ENCODE assay signal across 19 cellular contexts in the genomic region with DNA sequence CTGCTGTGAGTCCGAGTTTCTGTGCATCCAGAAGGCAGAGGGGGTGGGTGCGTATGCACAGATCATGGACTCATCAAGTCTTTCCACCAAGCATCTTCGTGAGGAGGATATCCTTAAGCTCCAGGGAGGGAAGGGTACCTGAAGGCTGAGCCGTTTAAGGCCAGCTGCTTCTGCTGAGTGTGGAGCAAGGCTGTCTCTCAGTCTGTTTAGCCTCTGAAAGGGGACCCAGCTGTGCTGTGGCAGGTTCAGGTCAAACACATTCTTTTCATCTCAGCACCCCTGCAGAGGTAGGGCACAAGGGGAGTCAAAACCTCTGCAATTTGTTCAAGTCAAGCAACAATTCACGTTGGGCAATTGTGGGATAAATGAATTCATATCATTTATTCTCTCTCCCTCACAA. TPM values are rescaled to one million over a fixed set of nuclear protein-coding genes. Genes with fewer than 3 reads are reported as not detected.
A peak's percentile ranks its signal among the peaks of the same experiment; 100 is the strongest.
DNase-seq lines count a peak whose midpoint lies in the region; TF ChIP-seq lines count a peak whose summit lies in the region.
"Had no signal": no experiment of that assay in that cellular context is flagged by ENCODE, and none has a peak within 500 bp of the region (broad histone marks: within the 10 kb centered on the region; RNA-seq: fewer than 3 reads in every experiment).

No MANE protein-coding gene starts in this region.

- H4K20me1 ChIP-seq in H9 (ENCODE audit: control insufficient read depth, insufficient read depth, insufficient read length) (no peaks in the 10 kb centered on the region), neural cell (ENCODE audit: insufficient read depth) (no peaks in the 10 kb centered on the region)

- H3K4ac ChIP-seq in H9 (ENCODE audit: low read depth, low read length), result no peak overlapping the region

- DNase-seq in H9 (peak; percentile 75), NCI-H2227 (lab: John Stamatoyannopoulos, UW; ENCODE audit: unreplicated experiment) (peak; percentile 93), ecto neural progenitor cell (ENCODE audit: low spot score) (peak; percentile 52), SHP77 treated with DMSO at 0.1 percent for 48 hours (lab: John Stamatoyannopoulos, UW) (no peak), middle frontal gyrus (ENCODE audit: extremely low spot score, low spot score) (no peak), progenitor cell of endocrine pancreas (ENCODE audit: low spot score, unreplicated experiment) (no peak)
- DNase-seq: CD4-positive, alpha-beta memory T cell; DMS79 treated with DMSO at 0.1 percent for 48 hours; GF-D8; HCEC 1CT; NCI-H187 treated with DMSO at 0.1 percent for 48 hours; NCI-H510A treated with DMSO at 0.1 percent for 48 hours; PC-9; SK-N-SH had no signal

- H3K23ac ChIP-seq in H9 (ENCODE audit: insufficient read length, low read depth, low read length), result no peak overlapping the region

- H2AK5ac ChIP-seq in H9 (ENCODE audit: insufficient read length, low read length), result no peak overlapping the region

- H3K9ac ChIP-seq in H9 (ENCODE audit: extremely low read depth, insufficient read length, low read length) (no peak overlapping the region), neural cell (ENCODE audit: low read length) (no peak overlapping the region)
- H3K9ac ChIP-seq: SK-N-SH had no signal

- H3K79me2 ChIP-seq in H9 (ENCODE audit: insufficient read depth, low read length) (no peaks in the 10 kb centered on the region), neural cell (replicated peaks; ENCODE audit: insufficient read depth, low read length) (no peaks in the 10 kb centered on the region)

- H3K27me3 ChIP-seq in H9 (ENCODE audit: insufficient read depth, low read length), result peaks cover 44% of the 10 kb centered on the region; the same call in 1 of the 2 replicates
- H3K27me3 ChIP-seq in neural cell (ENCODE audit: insufficient read depth, low read depth, low read length), result peaks cover 50% of the 10 kb centered on the region

- H3K4me1 Mint-ChIP-seq in H9 (peaks cover 69 to 77% of the 10 kb centered on the region in 2 experiments), progenitor cell of endocrine pancreas (ENCODE audit: low read depth) (peaks cover 13% of the 10 kb centered on the region)
- H3K4me1 Mint-ChIP-seq: CD4-positive, alpha-beta memory T cell had no signal

- H2AFZ ChIP-seq in H9 (ENCODE audit: low read length), result no peak overlapping the region
- H2AFZ ChIP-seq in neural cell (ENCODE audit: low read depth, low read length), result no peak overlapping the region
- H2AFZ ChIP-seq: PC-9 had no signal

- peaks cover 11% of the 10 kb centered on the region for H3K4me1 ChIP-seq in H9 (ENCODE audit: insufficient read depth, low read length)

- H3K9me2 ChIP-seq in neural cell (ENCODE audit: insufficient read depth, low read length), result no peaks in the 10 kb centered on the region
- H3K9me2 ChIP-seq: SK-N-SH had no signal

- TF ChIP-seq EP300 in neural cell (conservative IDR thresholded peaks at IDR 0.05; ENCODE audit: poor library complexity, severe bottlenecking), result no peak

- H3K9me3 ChIP-seq in H9 (ENCODE audit: control insufficient read depth, low read depth, low read length) (no peaks in the 10 kb centered on the region), neural cell (ENCODE audit: low read length) (no peaks in the 10 kb centered on the region)
- H3K9me3 ChIP-seq: SK-N-SH had no signal

- TF ChIP-seq CTCF in H9 (conservative IDR thresholded peaks at IDR 0.05) (no peak), neural cell (IDR thresholded peaks at IDR 0.05; ENCODE audit: poor library complexity, severe bottlenecking) (no peak), progenitor cell of endocrine pancreas (IDR thresholded peaks at IDR 0.05; ENCODE audit: unreplicated experiment) (no peak)

- H3K4me3 Mint-ChIP-seq in H9, result peak overlapping the region in 1 of 2 experiments; percentile 65; a peak in 2 of 5 replicates
- H3K4me3 Mint-ChIP-seq in progenitor cell of endocrine pancreas (ENCODE audit: low read depth), result no peak overlapping the region
- H3K4me3 Mint-ChIP-seq: B cell; CD4-positive, alpha-beta memory T cell; IgD-negative memory B cell had no signal

- H4K5ac ChIP-seq in H9 (ENCODE audit: insufficient read length, low read depth, low read length), result no peak overlapping the region

- peaks cover 27% of the 10 kb centered on the region for H3K23me2 ChIP-seq in H9 (ENCODE audit: insufficient read length, low read depth, low read length, poor library complexity, severe bottlenecking)

- H3K79me1 ChIP-seq in H9 (ENCODE audit: insufficient read depth, low read depth, low read length, poor library complexity, severe bottlenecking), result no peaks in the 10 kb centered on the region

- H3K14ac ChIP-seq in H9 (ENCODE audit: insufficient read depth, low read length), result no peak overlapping the region

- no peak overlapping the region for H3K27ac ChIP-seq in H9 (ENCODE audit: insufficient read length, low read depth, low read length)
- no peak overlapping the region for H3K27ac ChIP-seq in neural cell (ENCODE audit: low read length)
- H3K27ac ChIP-seq: PC-9 had no signal

- no peak overlapping the region for H3T11ph ChIP-seq in H9 (ENCODE audit: low read length)

- H3F3A ChIP-seq in neural cell (ENCODE audit: insufficient read depth, low read length, poor library complexity, severe bottlenecking), result no peaks in the 10 kb centered on the region

- H3K9me3 Mint-ChIP-seq in H9, result peaks cover 0 to 3% of the 10 kb centered on the region in 2 experiments; a peak in 1 of 5 replicates
- no peaks in the 10 kb centered on the region for H3K9me3 Mint-ChIP-seq in progenitor cell of endocrine pancreas (ENCODE audit: low read depth)

- H4K91ac ChIP-seq in H9 (ENCODE audit: insufficient read length, low read depth, low read length), result no peak overlapping the region

- H3K56ac ChIP-seq in H9 (ENCODE audit: insufficient read length, low read depth, low read length), result no peak overlapping the region

- H2BK120ac ChIP-seq in H9 (ENCODE audit: low read depth, low read length, poor library complexity, severe bottlenecking), result no peak overlapping the region

- H2BK20ac ChIP-seq in H9 (ENCODE audit: low read depth, low read length, poor library complexity, severe bottlenecking), result no peak overlapping the region

- WGBS in H9 (ENCODE audit: extremely low coverage, insufficient read length, low lambda C conversion rate), result no CpG with 5 or more reads among the region's 5 CpGs

- no peak overlapping the region for H3K4me3 ChIP-seq in neural cell (ENCODE audit: low read length)
- H3K4me3 ChIP-seq: PC-9 had no signal

- TF ChIP-seq RAD21 in neural cell (conservative IDR thresholded peaks at IDR 0.05), result no peak

- H3K27ac Mint-ChIP-seq in H9, result no peak overlapping the region
- no peak overlapping the region for H3K27ac Mint-ChIP-seq in progenitor cell of endocrine pancreas
- H3K27ac Mint-ChIP-seq: B cell; CD4-positive, alpha-beta memory T cell; IgD-negative memory B cell had no signal

- H3K36me3 Mint-ChIP-seq in H9 (ENCODE audit: insufficient read depth in 1 of 3, low read depth in 3 of 3) (peaks cover 0 to 2% (median 0%) of the 10 kb centered on the region in 3 experiments; a peak in 2 of 7 replicates), progenitor cell of endocrine pancreas (ENCODE audit: insufficient read depth) (no peaks in the 10 kb centered on the region)
- H3K36me3 Mint-ChIP-seq: CD4-positive, alpha-beta memory T cell; IgD-negative memory B cell had no signal

- no peaks in the 10 kb centered on the region for H3K36me3 ChIP-seq in neural cell (ENCODE audit: insufficient read depth, low read length)

- H3K27me3 Mint-ChIP-seq in H9 (ENCODE audit: low read depth) (peaks cover 96% of the 10 kb centered on the region), progenitor cell of endocrine pancreas (peaks cover 67% of the 10 kb centered on the region)

- no peak overlapping the region for H2BK5ac ChIP-seq in H9 (ENCODE audit: insufficient read length, low read length)

- H2BK12ac ChIP-seq in H9 (ENCODE audit: insufficient read length, low read depth, low read length), result no peak overlapping the region

- H4K8ac ChIP-seq in H9 (replicated peaks; ENCODE audit: insufficient read length, low read depth, low read length), result no peak overlapping the region

- H2BK15ac ChIP-seq in H9 (ENCODE audit: low read depth, low read length), result no peak overlapping the region

- H3K18ac ChIP-seq in H9 (ENCODE audit: insufficient read length, low read depth, low read length), result no peak overlapping the region

- no peak overlapping the region for H3K4me2 ChIP-seq in H9 (ENCODE audit: insufficient read depth, insufficient read length, low read length)
- H3K4me2 ChIP-seq in neural cell (ENCODE audit: low read length), result no peak overlapping the region
- H3K4me2 ChIP-seq: PC-9, SK-N-SH had no signal

TF ChIP-seq in neural cell, 6 proteins besides CTCF, POLR2A, EP300 and RAD21:
- TF ChIP-seq POLR2AphosphoS5 (IDR thresholded peaks at IDR 0.05) (peak; percentile 52), MXI1 (conservative IDR thresholded peaks at IDR 0.05; ENCODE audit: poor library complexity, severe bottlenecking) (no peak)

RNA-seq across cellular contexts. Expression of gene LAMP5, which starts 4.4 kb away (rescaled TPM):
- total RNA-seq in H9 (2021) (0.35 and 0.42 TPM in 2 replicates), progenitor cell of endocrine pancreas (not detected in 2 replicates)
- polyA plus RNA-seq in neural cell, result 0.32 and 0.43 TPM in 2 replicates
- polyA minus RNA-seq in neural cell, result 0.24 and 0.69 TPM in 2 replicates
- total RNA-seq: CD4-positive, alpha-beta memory T cell; HT1080; PC-9; T-helper 1 cell treated with Interleukin-12 subunit alpha and Interleukin-12 subunit beta and Interleukin-4 antibody, amounts not matched to agents 30 ng/mL and 1 ng/mL, for 36 hours had no signal
- polyA plus RNA-seq: CD4-positive, alpha-beta memory T cell had no signal

Comparison
In these comparisons a context has a peak if more than half of its experiments do, and no peak if none do; other contexts are left out.
1. DNase-seq: peak in H9 (single experiment), NCI-H2227 (single experiment) and ecto neural progenitor cell (single experiment); none in SHP77 treated with DMSO at 0.1 percent for 48 hours (single experiment), middle frontal gyrus (single experiment) and progenitor cell of endocrine pancreas (single experiment).